In the genomic region with DNA sequence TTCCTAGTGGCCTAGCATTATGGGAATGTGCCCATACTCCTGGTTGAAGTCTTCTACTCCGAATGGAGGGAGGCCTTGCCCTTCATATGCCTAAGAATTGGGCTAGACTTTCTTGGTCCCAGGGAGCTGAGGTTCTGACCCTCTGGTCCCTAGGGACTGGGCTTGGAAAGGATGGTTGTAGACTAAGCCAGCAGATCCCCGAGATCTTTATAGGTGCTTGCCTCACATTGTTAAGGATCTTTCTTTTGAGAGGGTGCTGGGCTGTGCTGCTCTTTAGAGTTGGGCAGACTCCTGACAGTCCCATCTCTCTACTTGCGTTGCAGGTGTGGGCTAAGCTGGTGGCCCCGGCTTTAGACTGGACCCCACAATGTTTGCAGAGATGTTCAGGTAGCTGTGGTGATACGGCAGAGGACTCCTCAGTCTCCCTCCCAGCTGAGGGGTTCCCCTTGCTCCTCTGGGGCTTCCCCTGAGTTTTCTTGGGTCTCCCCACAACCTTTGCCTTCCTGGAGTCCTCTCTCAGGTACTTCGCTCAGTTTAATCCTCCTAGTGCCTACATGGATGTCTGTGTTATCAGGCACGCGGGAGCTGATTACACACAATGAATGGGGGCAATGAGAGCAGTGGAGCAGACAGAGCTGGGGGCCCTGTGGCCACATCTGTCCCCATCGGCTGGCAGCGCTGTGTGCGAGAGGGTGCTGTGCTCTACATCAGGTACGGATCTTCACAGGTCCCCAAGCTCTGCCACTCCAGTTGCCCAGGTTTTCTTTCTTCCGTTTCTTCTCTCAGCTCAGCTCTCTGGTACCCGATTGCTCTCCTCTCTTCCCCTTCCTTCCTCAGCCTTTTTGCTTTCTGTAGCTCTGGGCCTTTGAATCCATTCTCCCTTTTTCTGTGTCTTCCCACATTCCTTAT, we compare ENCODE assay signal across 8 cellular contexts. TPM values are rescaled to one million over a fixed set of nuclear protein-coding genes. Genes with fewer than 3 reads are reported as not detected.
A peak's percentile ranks its signal among the peaks of the same experiment; 100 is the strongest.
DNase-seq lines count a peak whose midpoint lies in the region; ATAC-seq and TF ChIP-seq lines count a peak whose summit lies in the region.

No MANE protein-coding gene starts in this region.

- H3K9me3 ChIP-seq in CD4-positive, alpha-beta T cell (ENCODE audit: control insufficient read depth, low read length): no peaks in the 10 kb centered on the region
- H3K9me3 ChIP-seq in NT2/D1 (ENCODE audit: insufficient read depth, low read length) (no peaks in the 10 kb centered on the region), neuron (ENCODE audit: low read length) (no peaks in the 10 kb centered on the region)

- peak overlapping the region; percentile 98 for H3K9ac ChIP-seq in NT2/D1 (ENCODE audit: insufficient read length, low read depth)

- peaks cover 59% of the 10 kb centered on the region for H3K36me3 ChIP-seq in NT2/D1 (ENCODE audit: insufficient read depth, insufficient read length, low read length)
- peaks cover 39% of the 10 kb centered on the region for H3K36me3 ChIP-seq in neuron (ENCODE audit: insufficient read depth, low read length)

- CTCF ChIA-PET in CD4-positive, alpha-beta T cell (lab: Charles Lee): interaction anchor here (1.1 to 1.4 kb wide), 4 partner anchors 22 to 65 kb away, joined by 3 to 4 read pairs (median 3); no protein-coding TSS in a partner anchor

- H3K27ac Mint-ChIP-seq in CD4-positive, alpha-beta T cell: peak overlapping the region; percentile 100

- no peaks in the 10 kb centered on the region for H3K9me3 Mint-ChIP-seq in CD4-positive, alpha-beta T cell

- H3K4me1 ChIP-seq in NT2/D1 (ENCODE audit: insufficient read depth, insufficient read length) (peaks cover 13% of the 10 kb centered on the region), neuron (ENCODE audit: insufficient read depth, low read length) (peaks cover 47% of the 10 kb centered on the region)

- peak overlapping the region; percentile 71 for H3K27ac ChIP-seq in CD4-positive, alpha-beta T cell (ENCODE audit: low read depth, low read length)

- no peaks in the 10 kb centered on the region for H3K27me3 ChIP-seq in CD4-positive, alpha-beta T cell (ENCODE audit: control insufficient read depth, insufficient read depth, low read length)
- H3K27me3 ChIP-seq in NT2/D1 (ENCODE audit: insufficient read depth, insufficient read length) (no peaks in the 10 kb centered on the region), neuron (ENCODE audit: insufficient read depth, low read length) (no peaks in the 10 kb centered on the region)

- peak overlapping the region; percentile 95 for H3K4me3 Mint-ChIP-seq in CD4-positive, alpha-beta T cell

- no peak overlapping the region for H2AFZ ChIP-seq in neuron (ENCODE audit: low read depth, low read length)

- peaks cover 72% of the 10 kb centered on the region for H3K36me3 Mint-ChIP-seq in CD4-positive, alpha-beta T cell (ENCODE audit: low read depth)

- POLR2A ChIA-PET in CD4-positive, alpha-beta T cell (lab: Charles Lee): interaction anchor here (1.0 to 2.1 kb wide), 4 partner anchors 22 to 94 kb away, joined by 3 to 11 read pairs (median 5); partner anchors contain the start of gene DCTN2

- TF ChIP-seq CTCF in CD4-positive, alpha-beta T cell (IDR thresholded peaks at IDR 0.05): no peak

- intact Hi-C loops in CD4-positive, alpha-beta T cell (cut with DNase I, micrococcal nuclease): loop anchor here (1.0 to 5.0 kb wide), 4 partner anchors 21 to 418 kb away; partner anchors contain the start of genes ATP23 (in 1 of the 2), CDK4 (in 1 of the 2) and DCTN2 (in 1 of the 2)

- H3K4me1 Mint-ChIP-seq in CD4-positive, alpha-beta T cell (ENCODE audit: low read depth): peaks cover 47% of the 10 kb centered on the region

- H3K27me3 Mint-ChIP-seq in CD4-positive, alpha-beta T cell: no peaks in the 10 kb centered on the region

- DNase-seq in CD4-positive, alpha-beta T cell: no peak
- DNase-seq in NT2/D1 (ENCODE audit: low read depth, low spot score) (no peak), NCI-H1105 (lab: John Stamatoyannopoulos, UW) (no peak), NCI-H1048 (lab: John Stamatoyannopoulos, UW) (no peak)
- DNase-seq in effector CD4-positive, alpha-beta T cell: peak; percentile 14

- H3K4me3 ChIP-seq in NT2/D1 (ENCODE audit: insufficient read length, low read depth): peak overlapping the region; percentile 84
- H3K4me3 ChIP-seq in neuron (ENCODE audit: low read length): peak overlapping the region; percentile 60

- no peak for ATAC-seq in CD4-positive, alpha-beta T cell (ENCODE audit: poor library complexity)
- ATAC-seq in GM21515 (IDR thresholded peaks at IDR 0.05; ENCODE audit: unreplicated experiment) (no peak), HG02763 (IDR thresholded peaks at IDR 0.05; ENCODE audit: unreplicated experiment) (no peak)

RNA-seq across cellular contexts. Expression of gene MBD6, which starts 1.3 kb away (rescaled TPM):
- 10 to 100 TPM; 72.4 to 74.7 TPM for total RNA-seq in CD4-positive, alpha-beta T cell

RNA-seq across cellular contexts. Expression of gene DDIT3, which starts 3.6 kb away (rescaled TPM):
- total RNA-seq in CD4-positive, alpha-beta T cell: 100 to 1,000 TPM; 145 TPM

RNA-seq across cellular contexts. Expression of gene DCTN2, which starts 23.0 kb away (rescaled TPM):
- 10 to 100 TPM; 39.6 TPM for total RNA-seq in CD4-positive, alpha-beta T cell

RNA-seq across cellular contexts. Expression of gene KIF5A, which starts 25.9 kb away (rescaled TPM):
- under 1 TPM; 0.39 to 0.47 TPM for total RNA-seq in CD4-positive, alpha-beta T cell

RNA-seq across cellular contexts. Expression of gene MARS1, which starts 36.1 kb away (rescaled TPM):
- total RNA-seq in CD4-positive, alpha-beta T cell: 100 to 1,000 TPM; 203 to 204 TPM
